11 cellular contexts compared by ENCODE assay signal in genomic region chr14:55133416-55133815, GRCh38. TPM values are rescaled to one million over a fixed set of nuclear protein-coding genes. Genes with fewer than 3 reads are reported as not detected.
A peak's percentile ranks its signal among the peaks of the same experiment; 100 is the strongest.
DNase-seq lines count a peak whose midpoint lies in the region; TF ChIP-seq lines count a peak whose summit lies in the region.
"Had no signal": no experiment of that assay in that cellular context is flagged by ENCODE, and none has a peak within 500 bp of the region (broad histone marks: within the 10 kb centered on the region; RNA-seq: fewer than 3 reads in every experiment).

No MANE protein-coding gene starts in this region.

- H2AFZ ChIP-seq in Loucy (ENCODE audit: low read length) (no peak overlapping the region), neural progenitor cell (replicated peaks) (no peak overlapping the region)

- DNase-seq in COLO829 (ENCODE audit: low spot score) (peak; percentile 62), chondrocyte (ENCODE audit: low spot score) (no peak), neural progenitor cell (ENCODE audit: low spot score) (peak; percentile 44), NK-92 (lab: John Stamatoyannopoulos, UW; ENCODE audit: unreplicated experiment) (no peak), WERI-Rb-1 (no peak), activated T-cell treated with anti-CD3 and anti-CD28 coated beads for 4 hours (no peak)
- DNase-seq in activated CD8-positive, alpha-beta memory T cell treated with anti-CD3 and anti-CD28 coated beads, Interleukin-2, amount 50 U/mL, for 4 hours: no peak
- DNase-seq: activated CD4-positive, alpha-beta T cell treated with anti-CD3 and anti-CD28 coated beads, Interleukin-2, amount 10 ng/mL, durations not matched to agents 7 days and 5 days; NCI-H510A treated with DMSO at 0.1 percent for 48 hours had no signal

- H4K20me1 ChIP-seq in Loucy (ENCODE audit: insufficient read depth, low read length, poor library complexity, severe bottlenecking): no peaks in the 10 kb centered on the region
- peaks cover 2% of the 10 kb centered on the region for H4K20me1 ChIP-seq in neural progenitor cell (ENCODE audit: low read depth)

- H3K4me1 Mint-ChIP-seq in chondrocyte (ENCODE audit: low read depth) (peaks cover 49% of the 10 kb centered on the region), neural progenitor cell (peaks cover 8% of the 10 kb centered on the region)

- H3K4me3 Mint-ChIP-seq in chondrocyte (ENCODE audit: unreplicated experiment) (no peak overlapping the region), neural progenitor cell (no peak overlapping the region)
- H3K4me3 Mint-ChIP-seq: activated CD4-positive, alpha-beta T cell treated with anti-CD3 and anti-CD28 coated beads, Interleukin-2, amount 10 ng/mL, durations not matched to agents 7 days and 5 days had no signal

- H3K4me3 ChIP-seq in Loucy (ENCODE audit: low read length, poor library complexity, severe bottlenecking) (no peak overlapping the region), neural progenitor cell (no peak overlapping the region), WERI-Rb-1 (ENCODE audit: low read depth, low read length) (no peak overlapping the region)

- H3K9me3 ChIP-seq in Loucy (ENCODE audit: insufficient read depth, low read depth, low read length): no peaks in the 10 kb centered on the region
- H3K9me3 ChIP-seq in neural progenitor cell (ENCODE audit: low read depth): no peaks in the 10 kb centered on the region
- H3K9me3 ChIP-seq in WERI-Rb-1 (ENCODE audit: severe bottlenecking): no peaks in the 10 kb centered on the region

- H3K27me3 ChIP-seq in Loucy (ENCODE audit: insufficient read depth, low read length, poor library complexity, severe bottlenecking): no peaks in the 10 kb centered on the region
- peaks cover 39% of the 10 kb centered on the region for H3K27me3 ChIP-seq in neural progenitor cell
- peaks cover 5% of the 10 kb centered on the region for H3K27me3 ChIP-seq in WERI-Rb-1 (ENCODE audit: insufficient read depth, low read depth, severe bottlenecking)

- H3K4me1 ChIP-seq in Loucy (ENCODE audit: insufficient read depth, low read length, poor library complexity, severe bottlenecking): peaks cover 12% of the 10 kb centered on the region
- H3K4me1 ChIP-seq in neural progenitor cell: peaks cover 4% of the 10 kb centered on the region

- H3K9me3 Mint-ChIP-seq in chondrocyte (ENCODE audit: low read depth) (no peaks in the 10 kb centered on the region), neural progenitor cell (no peaks in the 10 kb centered on the region)
- H3K9me3 Mint-ChIP-seq: activated CD4-positive, alpha-beta T cell treated with anti-CD3 and anti-CD28 coated beads, Interleukin-2, amount 10 ng/mL, durations not matched to agents 7 days and 5 days had no signal

- H3K36me3 Mint-ChIP-seq in chondrocyte (ENCODE audit: low read depth): peaks cover 3% of the 10 kb centered on the region
- H3K36me3 Mint-ChIP-seq in neural progenitor cell: peaks cover 5% of the 10 kb centered on the region

- H3K79me2 ChIP-seq in Loucy (ENCODE audit: insufficient read depth, low read length): no peaks in the 10 kb centered on the region
- no peaks in the 10 kb centered on the region for H3K79me2 ChIP-seq in neural progenitor cell (ENCODE audit: low read depth)

- H3K27ac ChIP-seq in neural progenitor cell (no peak overlapping the region), WERI-Rb-1 (no peak overlapping the region)
- H3K27ac ChIP-seq: HL-60 had no signal

- H3K36me3 ChIP-seq in Loucy (ENCODE audit: insufficient read depth, low read length): no peaks in the 10 kb centered on the region; the same call in 1 of the 2 replicates
- no peaks in the 10 kb centered on the region for H3K36me3 ChIP-seq in neural progenitor cell
- H3K36me3 ChIP-seq in WERI-Rb-1: no peaks in the 10 kb centered on the region

- H3K9ac ChIP-seq in Loucy (ENCODE audit: low read depth, low read length, poor library complexity, severe bottlenecking) (no peak overlapping the region), neural progenitor cell (no peak overlapping the region)

- H3K27me3 Mint-ChIP-seq in chondrocyte (ENCODE audit: low read depth) (no peaks in the 10 kb centered on the region), neural progenitor cell (ENCODE audit: insufficient read depth, low read depth) (peaks cover 29% of the 10 kb centered on the region)

- H3K4me2 ChIP-seq in Loucy (ENCODE audit: low read depth, low read length, poor library complexity, severe bottlenecking) (no peak overlapping the region), neural progenitor cell (no peak overlapping the region)

- no peaks in the 10 kb centered on the region for H3K9me2 ChIP-seq in Loucy (replicated peaks; ENCODE audit: low read depth, low read length)

- H3K27ac Mint-ChIP-seq in chondrocyte (ENCODE audit: unreplicated experiment) (no peak overlapping the region), neural progenitor cell (no peak overlapping the region)
- H3K27ac Mint-ChIP-seq: activated CD4-positive, alpha-beta T cell treated with anti-CD3 and anti-CD28 coated beads, Interleukin-2, amount 10 ng/mL, durations not matched to agents 7 days and 5 days had no signal

- H3F3A ChIP-seq in Loucy (ENCODE audit: low read depth): no peaks in the 10 kb centered on the region
- H3F3A ChIP-seq in neural progenitor cell (ENCODE audit: low read depth): peaks cover 4% of the 10 kb centered on the region

- TF ChIP-seq CTCF in Loucy (conservative IDR thresholded peaks at IDR 0.05; ENCODE audit: low read length): peak; percentile 24; the same call in 1 of the 2 replicates
- TF ChIP-seq CTCF in chondrocyte (IDR thresholded peaks at IDR 0.05): peak; percentile 77
- peak; percentile 30 for TF ChIP-seq CTCF in neural progenitor cell (IDR thresholded peaks at IDR 0.05)
- TF ChIP-seq CTCF in WERI-Rb-1 (IDR thresholded peaks at IDR 0.05; ENCODE audit: low read depth, low read length): no peak

RNA-seq across cellular contexts. Expression of gene LGALS3, which starts 4.4 kb away (rescaled TPM):
- total RNA-seq in chondrocyte: 53.5 to 56.2 TPM (median 54.1 TPM) in 3 replicates
- total RNA-seq in neural progenitor cell (ENCODE audit: low replicate concordance): 0.99 TPM in 1 of 2 replicates, not detected in the other

RNA-seq across cellular contexts. Expression of gene DLGAP5, which starts 58.0 kb away (rescaled TPM):
- total RNA-seq in chondrocyte (3.6 to 9.4 TPM (median 8.8 TPM) in 3 replicates), neural progenitor cell (ENCODE audit: low replicate concordance) (191 and 313 TPM in 2 replicates)

Comparison
In these comparisons a context has a peak if more than half of its experiments do, and no peak if none do; other contexts are left out.
1. DNase-seq: peak in COLO829 (single experiment) and neural progenitor cell (single experiment); none in chondrocyte (single experiment), activated CD8-positive, alpha-beta memory T cell treated with anti-CD3 and anti-CD28 coated beads, Interleukin-2, amount 50 U/mL, for 4 hours (single experiment), NK-92 (single experiment), WERI-Rb-1 (single experiment) and activated T-cell treated with anti-CD3 and anti-CD28 coated beads for 4 hours (single experiment).
2. RNA of gene LGALS3, which starts 4.4 kb away (total RNA-seq): 53.5 to 56.2 TPM in chondrocyte; 0.99 TPM in neural progenitor cell; every median in the first group is over 10 times any median in the second.
3. RNA of gene DLGAP5, which starts 58.0 kb away (total RNA-seq): 191 to 313 TPM in neural progenitor cell; 3.6 to 9.4 TPM in chondrocyte; every median in the first group is over 10 times any median in the second.